ENCODE assay signal across 16 cellular contexts in genomic region chr6:48426636-48427035, GRCh38.
DNase-seq lines count a peak whose midpoint lies in the region; ATAC-seq and TF ChIP-seq lines count a peak whose summit lies in the region.
"Had no signal": no experiment of that assay in that cellular context is flagged by ENCODE, and none has a peak within 500 bp of the region (broad histone marks: within the 10 kb centered on the region; RNA-seq: fewer than 3 reads in every experiment).

No MANE protein-coding gene starts in this region.

- no peak for ATAC-seq in HG02571 (IDR thresholded peaks at IDR 0.05; ENCODE audit: unreplicated experiment)
- ATAC-seq: foreskin keratinocyte, K562 had no signal

- no peaks in the 10 kb centered on the region for H3K79me2 ChIP-seq in ACC112 (ENCODE audit: control insufficient read depth, insufficient read depth, low read length, unreplicated experiment)

- H3K27me3 ChIP-seq in ACC112 (ENCODE audit: insufficient read depth, low read length): no peaks in the 10 kb centered on the region
- H3K27me3 ChIP-seq: foreskin keratinocyte had no signal

- H3K4me3 ChIP-seq in ACC112 (ENCODE audit: low read depth, low read length) (no peak overlapping the region), HFF-Myc (replicated peaks; ENCODE audit: low read depth, low read length) (no peak overlapping the region)
- H3K4me3 ChIP-seq: coronary artery, K562 had no signal

- peak overlapping the region; percentile 86 for H3K27ac ChIP-seq in ACC112 (ENCODE audit: low read depth, low read length)
- H3K27ac ChIP-seq: coronary artery, foreskin keratinocyte had no signal

- no peak for TF ChIP-seq CTCF in HFF-Myc (IDR thresholded peaks at IDR 0.05; ENCODE audit: low read depth, low read length, missing control alignments)

- H3K36me3 ChIP-seq in ACC112 (ENCODE audit: insufficient read depth, low read length): no peaks in the 10 kb centered on the region

- DNase-seq in HFF-Myc (ENCODE audit: extremely low read depth, low read depth): peak; percentile 46
- peak; percentile 95 for DNase-seq in amniotic epithelial cell (ENCODE audit: low read depth)
- peak; percentile 70 for DNase-seq in fibroblast of the conjunctiva (ENCODE audit: low read depth)
- DNase-seq in NCI-H2196 treated with DMSO at 0.1 percent for 48 hours (lab: John Stamatoyannopoulos, UW; ENCODE audit: unreplicated experiment): no peak
- no peak for DNase-seq in head of caudate nucleus
- no peak for DNase-seq in NCI-H69 (lab: John Stamatoyannopoulos, UW)
- DNase-seq: activated naive CD4-positive, alpha-beta T cell treated with anti-CD3 and anti-CD28 coated beads, Interleukin-2, amount 10 ng/mL, durations not matched to agents 7 days and 5 days; NCI-H2029; NCI-H82; posterior cingulate gyrus; trophoblast cell had no signal

- intact Hi-C loops in head of caudate nucleus (cut with DNase I): no loop called here

- H3K4me1 ChIP-seq in ACC112 (ENCODE audit: control insufficient read depth, insufficient read depth, low read length, unreplicated experiment): peaks cover 67% of the 10 kb centered on the region

- no peak overlapping the region for H2AFZ ChIP-seq in ACC112 (ENCODE audit: low read length, unreplicated experiment)

Comparison
In these comparisons a context has a peak if more than half of its experiments do, and no peak if none do; other contexts are left out.
1. DNase-seq: peak in HFF-Myc (single experiment), amniotic epithelial cell (single experiment) and fibroblast of the conjunctiva (single experiment); none in NCI-H2196 treated with DMSO at 0.1 percent for 48 hours (single experiment), head of caudate nucleus (0 of 42) and NCI-H69 (single experiment).